Comparison of ENCODE assay signal across 10 cellular contexts in genomic region chr11:111910637-111911562, GRCh38. TPM values are rescaled to one million over a fixed set of nuclear protein-coding genes. Genes with fewer than 3 reads are reported as not detected.
A peak's percentile ranks its signal among the peaks of the same experiment; 100 is the strongest.
DNase-seq lines count a peak whose midpoint lies in the region; ATAC-seq and TF ChIP-seq lines count a peak whose summit lies in the region.
"Had no signal": no experiment of that assay in that cellular context is flagged by ENCODE, and none has a peak within 500 bp of the region (broad histone marks: within the 10 kb centered on the region; RNA-seq: fewer than 3 reads in every experiment).

No MANE protein-coding gene starts in this region.

- peak; percentile 11 for ATAC-seq in body of pancreas
- no peak for ATAC-seq in GM21447 (IDR thresholded peaks at IDR 0.05; ENCODE audit: unreplicated experiment)
- ATAC-seq: stimulated activated naive B cell treated with anti-CD40 and anti-IgM and Interleukin-4, amounts not matched to agents 10 μg/mL and 1 μg/mL and 100 μg/mL, for 72 hours had no signal

- peak overlapping the region; percentile 6 for H3K9ac ChIP-seq in rectal smooth muscle tissue (ENCODE audit: low read length)

- no peak overlapping the region for H3K4me3 ChIP-seq in body of pancreas
- peak overlapping the region; percentile 78 for H3K4me3 ChIP-seq in rectal smooth muscle tissue (ENCODE audit: low read length)

- peaks cover 37% of the 10 kb centered on the region for H3K4me1 ChIP-seq in body of pancreas
- H3K4me1 ChIP-seq in rectal smooth muscle tissue (ENCODE audit: control insufficient read depth, insufficient read depth, low read length), result peaks cover 12% of the 10 kb centered on the region

- no peak for TF ChIP-seq POLR2A in body of pancreas (IDR thresholded peaks at IDR 0.05)

- TF ChIP-seq CTCF in body of pancreas (IDR thresholded peaks at IDR 0.05) (no peak), GM20000 (IDR thresholded peaks at IDR 0.05; ENCODE audit: extremely low read depth, missing control alignments) (no peak)

- no peaks in the 10 kb centered on the region for H3K9me3 ChIP-seq in body of pancreas

- DNase-seq in C1 segment of cervical spinal cord (lab: John Stamatoyannopoulos, UW), result peak in 12 of 14 donors; percentile 41 to 82 (median 74)
- peak in 1 of 4 donors; percentile 36 for DNase-seq in body of pancreas
- DNase-seq in hippocampal formation (lab: John Stamatoyannopoulos, UW), result peak; percentile 81 to 92
- DNase-seq in D341Med (ENCODE audit: low spot score), result no peak
- DNase-seq in GM20000 (ENCODE audit: low spot score), result no peak
- no peak for DNase-seq in NCI-H1436 (lab: John Stamatoyannopoulos, UW)
- DNase-seq: KG1; stimulated activated naive B cell treated with anti-CD40 and anti-IgM and Interleukin-4, amounts not matched to agents 10 μg/mL and 1 μg/mL and 100 μg/mL, for 72 hours had no signal

- H3K36me3 ChIP-seq in body of pancreas (replicated peaks in 1 of 2; ENCODE audit: insufficient read depth in 1 of 2, low read depth in 2 of 2), result no peaks in the 10 kb centered on the region
- H3K36me3 ChIP-seq in rectal smooth muscle tissue (ENCODE audit: control insufficient read depth, insufficient read depth, low read length), result no peaks in the 10 kb centered on the region

- intact Hi-C loops in body of pancreas (cut with DNase I), result no loop called here

- H3K27me3 ChIP-seq in body of pancreas (no peaks in the 10 kb centered on the region), rectal smooth muscle tissue (ENCODE audit: control insufficient read depth, insufficient read depth, low read length) (peaks cover 3% of the 10 kb centered on the region)

- 37 to 39% methylated on average over 9 of the region's 9 CpGs for WGBS in body of pancreas, 2 donors

- peak overlapping the region; percentile 32 to 85 (median 74) for H3K27ac ChIP-seq in body of pancreas
- peak overlapping the region; percentile 98 for H3K27ac ChIP-seq in rectal smooth muscle tissue (ENCODE audit: low read depth, low read length)

RNA-seq across cellular contexts. Expression of gene CRYAB, which starts 0.7 kb away (rescaled TPM):
- 10 to 100 TPM; 10.4 to 61.0 TPM for total RNA-seq in body of pancreas

RNA-seq across cellular contexts. Expression of gene HSPB2, which starts 1.6 kb away (rescaled TPM):
- total RNA-seq in body of pancreas, result not detected

RNA-seq across cellular contexts. Expression of gene C11orf52, which starts 7.8 kb away (rescaled TPM):
- total RNA-seq in body of pancreas, result 10 to 100 TPM in 1 of 2 donors, 1 to 10 TPM in 1; 4.6 to 14.8 TPM

RNA-seq across cellular contexts. Expression of gene DIXDC1, which starts 26.2 kb away (rescaled TPM):
- total RNA-seq in body of pancreas, result 10 to 100 TPM; 14.0 to 23.4 TPM

RNA-seq across cellular contexts. Expression of gene CFAP68, which starts 31.6 kb away (rescaled TPM):
- 10 to 100 TPM in 1 of 2 donors, 1 to 10 TPM in 1; 7.8 to 31.6 TPM for total RNA-seq in body of pancreas

Comparison
In these comparisons a context has a peak if more than half of its experiments do, and no peak if none do; other contexts are left out.
1. DNase-seq: peak in C1 segment of cervical spinal cord (12 of 14) and hippocampal formation (2 of 2); none in D341Med (single experiment), GM20000 (single experiment) and NCI-H1436 (single experiment).